Comparison of ENCODE assay signal across 9 cellular contexts in genomic region chr1:31859044-31859443, GRCh38.
"Had no signal": no experiment of that assay in that cellular context is flagged by ENCODE, and none has a peak within 500 bp of the region (broad histone marks: within the 10 kb centered on the region; RNA-seq: fewer than 3 reads in every experiment).

No MANE protein-coding gene starts in this region.

- ATAC-seq: HCT116 had no signal

- DNase-seq: GM23248, GOT3, H7, HFFc6, KG1 had no signal

- H3K27ac Mint-ChIP-seq: HFFc6, IgD-negative memory B cell had no signal

- H3K27me3 Mint-ChIP-seq: IgD-negative memory B cell had no signal

- H3K27ac ChIP-seq: GM23248, HL-60 had no signal

- H3K4me3 Mint-ChIP-seq: HFFc6, IgD-negative memory B cell had no signal

- H3K9me3 Mint-ChIP-seq: HFFc6, IgD-negative memory B cell had no signal

- H3K36me3 Mint-ChIP-seq: IgD-negative memory B cell had no signal

- H3K4me3 ChIP-seq: GM23248, HAP-1 had no signal
